Comparison of ENCODE assay signal across 3 cellular contexts in the genomic region with DNA sequence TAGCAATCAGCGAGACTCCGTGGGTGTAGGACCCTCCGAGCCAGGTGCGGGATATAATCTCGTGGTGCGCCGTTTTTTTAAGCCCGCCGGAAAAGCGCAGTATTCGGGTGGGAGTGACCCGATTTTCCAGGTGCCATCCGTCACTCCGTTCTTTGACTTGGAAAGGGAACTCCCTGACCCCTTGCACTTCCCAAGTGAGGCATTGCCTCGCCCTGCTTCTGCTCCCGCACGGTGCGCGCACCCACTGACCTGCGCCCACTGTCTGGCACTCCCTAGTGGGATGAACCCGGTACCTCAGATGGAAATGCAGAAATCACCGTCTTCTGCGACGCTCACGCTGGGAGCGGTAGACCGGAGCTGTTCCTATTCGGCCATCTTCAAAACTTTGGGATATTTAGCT. TPM values are rescaled to one million over a fixed set of nuclear protein-coding genes. Genes with fewer than 3 reads are reported as not detected.
"Had no signal": no experiment of that assay in that cellular context is flagged by ENCODE, and none has a peak within 500 bp of the region (broad histone marks: within the 10 kb centered on the region; RNA-seq: fewer than 3 reads in every experiment).

No MANE protein-coding gene starts in this region.

RNA-seq across cellular contexts. Expression of gene ZNF404, which starts 16.8 kb away (rescaled TPM):
- total RNA-seq: OCI-LY7, PC-3, SK-MEL-5 had no signal
